In genomic region chrY:26408943-26409712, GRCh38 we compare ENCODE assay signal across 16 cellular contexts.
DNase-seq lines count a peak whose midpoint lies in the region; ATAC-seq and TF ChIP-seq lines count a peak whose summit lies in the region.
"Had no signal": no experiment of that assay in that cellular context is flagged by ENCODE, and none has a peak within 500 bp of the region (broad histone marks: within the 10 kb centered on the region; RNA-seq: fewer than 3 reads in every experiment).

No MANE protein-coding gene starts in this region.

- POLR2A ChIA-PET in IMR-90 (lab: Charles Lee; ENCODE audit: unreplicated experiment), result no interaction called here

- in situ Hi-C loops in IMR-90 (cut with MboI; ENCODE audit: low sequenced_read_pairs), result no loop called here

- H3K56ac ChIP-seq in IMR-90 (ENCODE audit: extremely low read depth, insufficient read depth, low read length), result no peak overlapping the region

- H4K91ac ChIP-seq in IMR-90 (ENCODE audit: insufficient read depth, low read depth, low read length), result no peak overlapping the region

- H2AFZ ChIP-seq in IMR-90 (replicated peaks; ENCODE audit: low read length, poor library complexity), result no peak overlapping the region

- BruUV-seq in IMR-90 (replicated peaks; lab: Mats Ljungman, UMichigan), result no TSS peak

- no peak overlapping the region for H3K23ac ChIP-seq in IMR-90 (ENCODE audit: low read depth, low read length)

- no peak overlapping the region for H2AK9ac ChIP-seq in IMR-90 (replicated peaks; ENCODE audit: low read depth, low read length, poor library complexity)

- TF ChIP-seq POLR2A in IMR-90 (IDR thresholded peaks at IDR 0.05; ENCODE audit: low read depth, low read length), result no peak

- no peak overlapping the region for H2BK15ac ChIP-seq in IMR-90 (ENCODE audit: low read depth, low read length)

- dilution Hi-C loops in IMR-90 (cut with HindIII; ENCODE audit: low sequenced_read_pairs, unreplicated experiment), result no loop called here

- H2AK5ac ChIP-seq in IMR-90 (ENCODE audit: low read depth, low read length), result no peak overlapping the region

- CTCF ChIA-PET in IMR-90 (lab: Yijun Ruan, JAX), result no interaction called here

- peak; percentile 1 for DNase-seq in AG10803 (ENCODE audit: low read depth)
- DNase-seq in IMR-90, result no peak
- DNase-seq in epithelial cell of esophagus (ENCODE audit: low read depth), result peak; percentile 10
- peak; percentile 0 for DNase-seq in renal cortical epithelial cell (ENCODE audit: low read depth)
- DNase-seq in NCI-H774 (lab: John Stamatoyannopoulos, UW), result no peak
- no peak for DNase-seq in right cardiac atrium
- DNase-seq: CD4-positive, alpha-beta T cell; DMS153; NCI-H1048; NCI-H1436 treated with DMSO at 0.1 percent for 48 hours; NCI-H2029; NCI-H2171 treated with DMSO at 0.1 percent for 48 hours; NK-92 treated with Interleukin-12 subunit alpha and Interleukin-12 subunit beta, amount 100 ng/mL, for 24 hours had no signal

- H3K27ac ChIP-seq in IMR-90 (ENCODE audit: insufficient read depth, low read length) (no peak overlapping the region), right cardiac atrium (ENCODE audit: low read length) (no peak overlapping the region)
- H3K27ac ChIP-seq: KMS-11 had no signal

- no peak overlapping the region for H3K18ac ChIP-seq in IMR-90 (ENCODE audit: low read depth, low read length)

- H3K4me1 ChIP-seq in IMR-90 (ENCODE audit: control insufficient read depth, insufficient read depth, low read length) (no peaks in the 10 kb centered on the region), right cardiac atrium (ENCODE audit: control insufficient read depth, insufficient read depth, low read length) (no peaks in the 10 kb centered on the region)

- H3K79me1 ChIP-seq in IMR-90 (ENCODE audit: low read depth in 1 of 2, low read length in 2 of 2), result no peaks in the 10 kb centered on the region

- TF ChIP-seq CTCF in AG10803 (conservative IDR thresholded peaks at IDR 0.05; ENCODE audit: low read length), result no peak
- TF ChIP-seq CTCF in IMR-90 (conservative IDR thresholded peaks at IDR 0.05; ENCODE audit: low read depth, low read length), result no peak
- TF ChIP-seq CTCF in epithelial cell of esophagus (IDR thresholded peaks at IDR 0.05; ENCODE audit: insufficient read depth, low read depth, low read length, missing control alignments), result no peak

- H2BK20ac ChIP-seq in IMR-90 (ENCODE audit: low read depth, low read length), result no peak overlapping the region

- no peak overlapping the region for H2BK5ac ChIP-seq in IMR-90 (ENCODE audit: low read depth, low read length, poor library complexity, severe bottlenecking)

- H4K5ac ChIP-seq in IMR-90 (ENCODE audit: low read depth, low read length), result no peak overlapping the region

- WGBS in IMR-90 (ENCODE audit: extremely low coverage in 2 of 2, insufficient read length in 1 of 2), 2 experiments, result no CpG with 5 or more reads among the region's 52 CpGs
- 76% methylated on average over 52 of the region's 52 CpGs for WGBS in right cardiac atrium

- H4K20me1 ChIP-seq in IMR-90 (ENCODE audit: insufficient read depth, low read length), result no peaks in the 10 kb centered on the region

- no peak overlapping the region for H3K4me2 ChIP-seq in IMR-90 (ENCODE audit: low read depth, low read length)
- H3K4me2 ChIP-seq: KMS-11 had no signal

- ATAC-seq in IMR-90 (ENCODE audit: low read depth) (no peak), HG02885 (IDR thresholded peaks at IDR 0.05; ENCODE audit: poor library complexity, unreplicated experiment) (no peak), right cardiac atrium (no peak)
- ATAC-seq: Right ventricle myocardium inferior had no signal

- no peaks in the 10 kb centered on the region for H3K9me1 ChIP-seq in IMR-90 (ENCODE audit: insufficient read depth, low read length)

- intact Hi-C loops in IMR-90 (cut with micrococcal nuclease) (no loop called here), right cardiac atrium (cut with DNase I) (no loop called here)

- no peak overlapping the region for H2BK120ac ChIP-seq in IMR-90 (ENCODE audit: low read depth, low read length)

- H3K4ac ChIP-seq in IMR-90 (ENCODE audit: low read depth, low read length), result no peak overlapping the region

- no peak overlapping the region for H3K14ac ChIP-seq in IMR-90 (replicated peaks; ENCODE audit: low read depth, low read length)

- H3K36me3 ChIP-seq in IMR-90 (ENCODE audit: control insufficient read depth, insufficient read depth, low read length), result no peaks in the 10 kb centered on the region

- H3K27me3 ChIP-seq in IMR-90 (ENCODE audit: control insufficient read depth, insufficient read depth, low read length) (no peaks in the 10 kb centered on the region), right cardiac atrium (ENCODE audit: control insufficient read depth, insufficient read depth) (no peaks in the 10 kb centered on the region)

- no peak overlapping the region for H3K4me3 ChIP-seq in AG10803 (ENCODE audit: low read length)
- 0 out of 2 replicates have a peak overlapping the region, but pooled peaks have one; percentile 14 for H3K4me3 ChIP-seq in IMR-90 (ENCODE audit: insufficient read depth, low read depth, low read length)
- no peak overlapping the region for H3K4me3 ChIP-seq in epithelial cell of esophagus (ENCODE audit: low read length)
- H3K4me3 ChIP-seq in right cardiac atrium (ENCODE audit: low read length), result no peak overlapping the region

- no peak overlapping the region for H3K9ac ChIP-seq in IMR-90 (ENCODE audit: low read depth, low read length)
- H3K9ac ChIP-seq: KMS-11 had no signal

- H3K9me3 ChIP-seq in IMR-90 (ENCODE audit: control insufficient read depth, insufficient read depth, low read length) (no peaks in the 10 kb centered on the region), right cardiac atrium (ENCODE audit: control insufficient read depth, low read length) (no peaks in the 10 kb centered on the region)

- H4K8ac ChIP-seq in IMR-90 (ENCODE audit: low read depth in 2 of 2, low read length in 2 of 2), result no peak overlapping the region

- TF ChIP-seq RAD21 in IMR-90 (IDR thresholded peaks at IDR 0.05; ENCODE audit: low read length), result no peak

TF ChIP-seq in IMR-90, 13 proteins besides CTCF, POLR2A, EP300 and RAD21:
- TF ChIP-seq CHD1 (IDR thresholded peaks at IDR 0.05; ENCODE audit: low read depth, low read length) (no peak), RFX5 (IDR thresholded peaks at IDR 0.05; ENCODE audit: low read depth, low read length) (no peak), NFE2L2 (IDR thresholded peaks at IDR 0.05; ENCODE audit: low read depth, low read length) (no peak), ELK1 (IDR thresholded peaks at IDR 0.05; ENCODE audit: borderline replicate concordance, low read depth, low read length) (no peak), CEBPB (IDR thresholded peaks at IDR 0.05; ENCODE audit: low read depth, low read length) (no peak), MAFK (IDR thresholded peaks at IDR 0.05; ENCODE audit: low read depth, low read length) (no peak), MXI1 (IDR thresholded peaks at IDR 0.05; ENCODE audit: borderline replicate concordance, low read depth, low read length) (no peak), BHLHE40 (IDR thresholded peaks at IDR 0.05; ENCODE audit: low read depth, low read length) (no peak), RCOR1 (IDR thresholded peaks at IDR 0.05; ENCODE audit: insufficient replicate concordance, low read length) (no peak), FOS (IDR thresholded peaks at IDR 0.05; ENCODE audit: low read depth, low read length) (no peak), MAZ (IDR thresholded peaks at IDR 0.05; ENCODE audit: borderline replicate concordance, low read depth, low read length) (no peak), SMC3 (IDR thresholded peaks at IDR 0.05; ENCODE audit: low read depth, low read length) (no peak)
- TF ChIP-seq, protein P1, sequence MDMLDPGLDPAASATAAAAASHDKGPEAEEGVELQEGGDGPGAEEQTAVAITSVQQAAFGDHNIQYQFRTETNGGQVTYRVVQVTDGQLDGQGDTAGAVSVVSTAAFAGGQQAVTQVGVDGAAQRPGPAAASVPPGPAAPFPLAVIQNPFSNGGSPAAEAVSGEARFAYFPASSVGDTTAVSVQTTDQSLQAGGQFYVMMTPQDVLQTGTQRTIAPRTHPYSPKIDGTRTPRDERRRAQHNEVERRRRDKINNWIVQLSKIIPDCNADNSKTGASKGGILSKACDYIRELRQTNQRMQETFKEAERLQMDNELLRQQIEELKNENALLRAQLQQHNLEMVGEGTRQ (IDR thresholded peaks at IDR 0.05; ENCODE audit: low read depth, low read length), result no peak

Comparison
In these comparisons a context has a peak if more than half of its experiments do, and no peak if none do; other contexts are left out.
1. DNase-seq: peak in AG10803 (single experiment), epithelial cell of esophagus (single experiment) and renal cortical epithelial cell (single experiment); none in IMR-90 (single experiment), NCI-H774 (single experiment) and right cardiac atrium (0 of 3).